Comparison of ENCODE assay signal across 31 cellular contexts in genomic region chr20:32495217-32495565, GRCh38.
A peak's percentile ranks its signal among the peaks of the same experiment; 100 is the strongest.
DNase-seq lines count a peak whose midpoint lies in the region; ATAC-seq, FAIRE-seq and TF ChIP-seq lines count a peak whose summit lies in the region.
"Had no signal": no experiment of that assay in that cellular context is flagged by ENCODE, and none has a peak within 500 bp of the region (broad histone marks: within the 10 kb centered on the region; RNA-seq: fewer than 3 reads in every experiment).

No MANE protein-coding gene starts in this region.

- no peak for TF ChIP-seq CTCF in WTC11 (IDR thresholded peaks at IDR 0.05)

- FAIRE-seq in HTR-8/SVneo (lab: Jason Lieb, UNC): no peak
- FAIRE-seq: frontal cortex, HepG2, islet of Langerhans had no signal

- no peaks in the 10 kb centered on the region for H3K27me3 ChIP-seq in CD4-positive, alpha-beta memory T cell (ENCODE audit: insufficient read depth, low read length)
- H3K27me3 ChIP-seq: dorsolateral prefrontal cortex, spleen, thyroid gland had no signal

- H3K4me3 ChIP-seq in CD4-positive, alpha-beta memory T cell (ENCODE audit: low read length in 2 of 2): no peak overlapping the region
- no peak overlapping the region for H3K4me3 ChIP-seq in mesodermal cell (ENCODE audit: extremely low read depth, insufficient read depth, low read length, poor library complexity, severe bottlenecking)
- H3K4me3 ChIP-seq: dorsolateral prefrontal cortex, lower lobe of right lung, spleen, thyroid gland had no signal

- H3K4me1 ChIP-seq in CD4-positive, alpha-beta memory T cell (ENCODE audit: insufficient read depth, low read length): peaks cover 11% of the 10 kb centered on the region
- peaks cover 42% of the 10 kb centered on the region for H3K4me1 ChIP-seq in mesodermal cell (ENCODE audit: control insufficient read depth, insufficient read depth, low read length, poor library complexity, severe bottlenecking)

- intact Hi-C loops in CD4-positive, alpha-beta memory T cell (cut with micrococcal nuclease): no loop called here
- intact Hi-C loops in head of caudate nucleus (cut with DNase I): no loop called here

- ATAC-seq in WTC11: no peak
- ATAC-seq: HepG2; lower lobe of right lung; stimulated activated naive CD8-positive, alpha-beta T cell treated with anti-CD3 and anti-CD28 coated beads, Interleukin-15, Interleukin-2, amounts not matched to agents 100 U/mL and 50 U/mL, for 24 hours had no signal

- 80% methylated on average over 4 to 5 of the region's 8 CpGs for WGBS in mesodermal cell (ENCODE audit: insufficient coverage in 2 of 2), 2 experiments

- no peaks in the 10 kb centered on the region for H3K9me3 ChIP-seq in CD4-positive, alpha-beta memory T cell (ENCODE audit: control insufficient read depth in 1 of 2, low read length in 2 of 2)
- H3K9me3 ChIP-seq in mesodermal cell (ENCODE audit: control insufficient read depth, low read length): no peaks in the 10 kb centered on the region
- H3K9me3 ChIP-seq: lower lobe of right lung, spleen, thyroid gland had no signal

- POLR2A ChIA-PET in CD4-positive, alpha-beta memory T cell (lab: Charles Lee; ENCODE audit: partially characterized antibody): interaction anchor here (4.3 kb wide), 1 partner anchor 10 kb away, joined by 15 read pairs; no protein-coding TSS in a partner anchor
- POLR2A ChIA-PET in WTC11 (lab: Charles Lee): interaction anchor here (0.7 kb wide), 1 partner anchor 268 kb away, joined by 3 read pairs; no protein-coding TSS in a partner anchor

- H3K9me3 Mint-ChIP-seq in CD4-positive, alpha-beta memory T cell: no peaks in the 10 kb centered on the region
- H3K9me3 Mint-ChIP-seq in WTC11: no peaks in the 10 kb centered on the region
- H3K9me3 Mint-ChIP-seq: activated CD4-positive, alpha-beta T cell treated with anti-CD3 and anti-CD28 coated beads, Interleukin-2, amount 10 ng/mL, durations not matched to agents 7 days and 5 days; CD8-positive, alpha-beta memory T cell; central memory CD8-positive, alpha-beta T cell had no signal

- no peak overlapping the region for H3K27ac ChIP-seq in CD4-positive, alpha-beta memory T cell (ENCODE audit: low read depth, low read length)
- peak overlapping the region; percentile 81 for H3K27ac ChIP-seq in mesodermal cell (ENCODE audit: low read depth, low read length, severe bottlenecking)
- H3K27ac ChIP-seq: epithelial cell of prostate, lower lobe of right lung, spleen, thyroid gland, VCaP had no signal

- no peaks in the 10 kb centered on the region for H3K27me3 Mint-ChIP-seq in CD4-positive, alpha-beta memory T cell
- no peaks in the 10 kb centered on the region for H3K27me3 Mint-ChIP-seq in WTC11 (ENCODE audit: low read depth)
- H3K27me3 Mint-ChIP-seq: activated CD4-positive, alpha-beta T cell treated with anti-CD3 and anti-CD28 coated beads, Interleukin-2, amount 10 ng/mL, durations not matched to agents 7 days and 5 days; central memory CD8-positive, alpha-beta T cell had no signal

- H3K36me3 Mint-ChIP-seq in CD4-positive, alpha-beta memory T cell: peaks cover 17 to 45% of the 10 kb centered on the region in 2 donors
- no peaks in the 10 kb centered on the region for H3K36me3 Mint-ChIP-seq in WTC11

- H3K4me1 Mint-ChIP-seq in CD4-positive, alpha-beta memory T cell: peaks cover 23 to 50% (median 33%) of the 10 kb centered on the region in 4 donors
- peaks cover 13% of the 10 kb centered on the region for H3K4me1 Mint-ChIP-seq in WTC11
- H3K4me1 Mint-ChIP-seq: activated CD4-positive, alpha-beta T cell treated with anti-CD3 and anti-CD28 coated beads, Interleukin-2, amount 10 ng/mL, durations not matched to agents 7 days and 5 days had no signal

- no peak overlapping the region for H3K4me3 Mint-ChIP-seq in CD4-positive, alpha-beta memory T cell
- no peak overlapping the region for H3K4me3 Mint-ChIP-seq in WTC11
- H3K4me3 Mint-ChIP-seq: activated CD4-positive, alpha-beta T cell treated with anti-CD3 and anti-CD28 coated beads, Interleukin-2, amount 10 ng/mL, durations not matched to agents 7 days and 5 days; CD8-positive, alpha-beta memory T cell; central memory CD8-positive, alpha-beta T cell had no signal

- peak overlapping the region in 4 of 7 donors; percentile 64 to 89 (median 74) for H3K27ac Mint-ChIP-seq in CD4-positive, alpha-beta memory T cell
- H3K27ac Mint-ChIP-seq in WTC11: peak overlapping the region; percentile 80

- DNase-seq in CD4-positive, alpha-beta memory T cell: no peak
- DNase-seq in HUDEP-2 (lab: John Stamatoyannopoulos, UW; ENCODE audit: unreplicated experiment in 76 of 76): peak in 40 of 76 experiments; percentile 4 to 65 (median 33)
- no peak for DNase-seq in WTC11 (ENCODE audit: low spot score)
- DNase-seq in AG08395 (ENCODE audit: low spot score): no peak
- no peak for DNase-seq in head of caudate nucleus
- no peak for DNase-seq in HTR-8/SVneo (ENCODE audit: insufficient read length, low spot score)
- no peak for DNase-seq in SIG-M5 treated with dmso at 0.1 percent for 504 hours (lab: John Stamatoyannopoulos, UW; ENCODE audit: unreplicated experiment)
- DNase-seq: activated CD4-positive, alpha-beta T cell treated with anti-CD3 and anti-CD28 coated beads, Interleukin-2, amount 10 ng/mL, durations not matched to agents 7 days and 5 days; activated gamma-delta T cell; anterior cingulate cortex; DMS53; GF-D8; lower lobe of right lung; NCI-H1105; NCI-H2081; NCI-H345; nucleus accumbens; SHP77 treated with DMSO at 0.1 percent for 48 hours; spleen; stimulated activated CD4-positive, alpha-beta T cell treated with anti-CD3 and anti-CD28 coated beads, Interleukin-4, amount 100 ng/mL, for 24 hours; stimulated activated naive CD8-positive, alpha-beta T cell treated with anti-CD3 and anti-CD28 coated beads, Interleukin-15, Interleukin-2, amounts not matched to agents 100 U/mL and 50 U/mL, for 24 hours; thyroid gland had no signal

- H3K36me3 ChIP-seq in CD4-positive, alpha-beta memory T cell (ENCODE audit: insufficient read depth, low read length): peaks cover 26% of the 10 kb centered on the region
- no peaks in the 10 kb centered on the region for H3K36me3 ChIP-seq in mesodermal cell (ENCODE audit: control insufficient read depth, insufficient read depth, low read length)
- H3K36me3 ChIP-seq: lower lobe of right lung, thyroid gland had no signal

- CTCF ChIA-PET in CD4-positive, alpha-beta memory T cell (lab: Charles Lee; ENCODE audit: partially characterized antibody): no interaction called here
- CTCF ChIA-PET in WTC11 (lab: Charles Lee): no interaction called here

TF ChIP-seq in WTC11, 78 proteins besides CTCF, POLR2A, EP300 and RAD21:
- TF ChIP-seq, protein P1, sequence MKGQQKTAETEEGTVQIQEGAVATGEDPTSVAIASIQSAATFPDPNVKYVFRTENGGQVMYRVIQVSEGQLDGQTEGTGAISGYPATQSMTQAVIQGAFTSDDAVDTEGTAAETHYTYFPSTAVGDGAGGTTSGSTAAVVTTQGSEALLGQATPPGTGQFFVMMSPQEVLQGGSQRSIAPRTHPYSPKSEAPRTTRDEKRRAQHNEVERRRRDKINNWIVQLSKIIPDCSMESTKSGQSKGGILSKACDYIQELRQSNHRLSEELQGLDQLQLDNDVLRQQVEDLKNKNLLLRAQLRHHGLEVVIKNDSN (CRISPR knock-in tag; IDR thresholded peaks at IDR 0.05): no peak
- no peak for TF ChIP-seq MXD4 (CRISPR knock-in tag; IDR thresholded peaks at IDR 0.05; ENCODE audit: borderline replicate concordance)

Comparison
In these comparisons a context has a peak if more than half of its experiments do, and no peak if none do; other contexts are left out.
1. DNase-seq: peak in HUDEP-2 (40 of 76); none in CD4-positive, alpha-beta memory T cell (0 of 5), WTC11 (single experiment), AG08395 (single experiment), head of caudate nucleus (0 of 42), HTR-8/SVneo (single experiment) and SIG-M5 treated with dmso at 0.1 percent for 504 hours (single experiment).